Comparison of ENCODE assay signal across 19 cellular contexts in genomic region chr1:193766329-193766728, GRCh38.
DNase-seq lines count a peak whose midpoint lies in the region; ATAC-seq, FAIRE-seq and TF ChIP-seq lines count a peak whose summit lies in the region.
"Had no signal": no experiment of that assay in that cellular context is flagged by ENCODE, and none has a peak within 500 bp of the region (broad histone marks: within the 10 kb centered on the region; RNA-seq: fewer than 3 reads in every experiment).

No MANE protein-coding gene starts in this region.

- H3K9me3 ChIP-seq in ovary: no peaks in the 10 kb centered on the region

- 80 to 86% (median 84%) methylated on average over 5 of the region's 5 CpGs for WGBS in ovary, 3 donors

- no peak for TF ChIP-seq POLR2A in ovary (IDR thresholded peaks at IDR 0.05)

- DNase-seq in D721Med (ENCODE audit: insufficient read length, low spot score): no peak
- peak; percentile 6 for DNase-seq in H7
- DNase-seq in WTC11 (ENCODE audit: low spot score): no peak
- DNase-seq in islet precursor cell: peak; percentile 76
- DNase-seq in SKM-1 treated with dmso at 0.1 percent for 144 hours (lab: John Stamatoyannopoulos, UW; ENCODE audit: unreplicated experiment): no peak
- no peak for DNase-seq in foreskin keratinocyte
- no peak for DNase-seq in ovary
- DNase-seq in activated effector memory CD4-positive, alpha-beta T cell treated with Interleukin-2 at 50 U/mL for 16 hours: no peak
- DNase-seq: ACHN; C1 segment of cervical spinal cord; CD8-positive, alpha-beta memory T cell; DMS79 treated with DMSO at 0.1 percent for 48 hours; KG1; MV-4-11; NCI-H187 treated with DMSO at 0.1 percent for 48 hours; NCI-H2227 treated with DMSO at 0.1 percent for 48 hours; NCI-H510A treated with DMSO at 0.1 percent for 48 hours; NCI-H774; T-helper 1 cell had no signal

- H3K27ac Mint-ChIP-seq in WTC11: no peak overlapping the region

- H3K27me3 ChIP-seq in H7 (ENCODE audit: control insufficient read depth, insufficient read depth, low read length): no peaks in the 10 kb centered on the region
- no peaks in the 10 kb centered on the region for H3K27me3 ChIP-seq in foreskin keratinocyte
- no peaks in the 10 kb centered on the region for H3K27me3 ChIP-seq in ovary

- no peaks in the 10 kb centered on the region for H3K9me3 Mint-ChIP-seq in WTC11
- H3K9me3 Mint-ChIP-seq: CD8-positive, alpha-beta memory T cell had no signal

- ATAC-seq in WTC11 (peak; percentile 95), foreskin keratinocyte (no peak)

- H3K4me3 Mint-ChIP-seq in WTC11: no peak overlapping the region
- H3K4me3 Mint-ChIP-seq: CD8-positive, alpha-beta memory T cell had no signal

- POLR2A ChIA-PET in WTC11 (lab: Charles Lee): interaction anchor here (0.5 to 0.6 kb wide), 2 partner anchors 187 to 692 kb away, joined by 3 to 4 read pairs; no protein-coding TSS in a partner anchor

- TF ChIP-seq EP300 in ovary (IDR thresholded peaks at IDR 0.05): no peak

- intact Hi-C loops in ovary (cut with DNase I): no loop called here

- no peak overlapping the region for H3K4me3 ChIP-seq in H7 (ENCODE audit: insufficient read depth, low read depth, low read length)
- H3K4me3 ChIP-seq in ovary: no peak overlapping the region

- H3K27me3 Mint-ChIP-seq in WTC11 (ENCODE audit: low read depth): no peaks in the 10 kb centered on the region

- FAIRE-seq in D721Med (lab: Jason Lieb, UNC): peak; percentile 74

- no peaks in the 10 kb centered on the region for H3K4me1 Mint-ChIP-seq in WTC11

- TF ChIP-seq CTCF in D721Med (IDR thresholded peaks at IDR 0.05; ENCODE audit: insufficient read depth, missing control alignments) (no peak), WTC11 (IDR thresholded peaks at IDR 0.05) (no peak), foreskin keratinocyte (conservative IDR thresholded peaks at IDR 0.05) (no peak), ovary (IDR thresholded peaks at IDR 0.05) (no peak)

- H3K36me3 Mint-ChIP-seq in WTC11: no peaks in the 10 kb centered on the region

- H3K36me3 ChIP-seq in H7 (replicated peaks; ENCODE audit: control insufficient read depth, insufficient read depth, low read length): no peaks in the 10 kb centered on the region
- no peaks in the 10 kb centered on the region for H3K36me3 ChIP-seq in ovary

- H3K27ac ChIP-seq in foreskin keratinocyte (no peak overlapping the region), ovary (no peak overlapping the region)

- no peaks in the 10 kb centered on the region for H3K4me1 ChIP-seq in foreskin keratinocyte
- H3K4me1 ChIP-seq in ovary (ENCODE audit: insufficient read depth): no peaks in the 10 kb centered on the region

- CTCF ChIA-PET in WTC11 (lab: Charles Lee): interaction anchor here (0.7 to 1.0 kb wide), 3 partner anchors 12 to 490 kb away, joined by 3 read pairs; no protein-coding TSS in a partner anchor

TF ChIP-seq in WTC11, 78 proteins besides CTCF, POLR2A, EP300 and RAD21:
- TF ChIP-seq EMX1 (CRISPR knock-in tag; IDR thresholded peaks at IDR 0.05) (no peak), MLX (CRISPR knock-in tag; IDR thresholded peaks at IDR 0.05) (no peak), IRF1 (CRISPR knock-in tag; IDR thresholded peaks at IDR 0.05) (no peak), CREB1 (CRISPR knock-in tag; IDR thresholded peaks at IDR 0.05) (no peak), ZNF512 (CRISPR knock-in tag; IDR thresholded peaks at IDR 0.05; ENCODE audit: borderline replicate concordance) (no peak), AFF4 (CRISPR knock-in tag; IDR thresholded peaks at IDR 0.05; ENCODE audit: borderline replicate concordance) (no peak), FOXP1 (CRISPR knock-in tag; IDR thresholded peaks at IDR 0.05; ENCODE audit: borderline replicate concordance) (no peak), FOXJ3 (CRISPR knock-in tag; IDR thresholded peaks at IDR 0.05; ENCODE audit: borderline replicate concordance) (no peak)

Comparison
In these comparisons a context has a peak if more than half of its experiments do, and no peak if none do; other contexts are left out.
1. DNase-seq: peak in H7 (single experiment) and islet precursor cell (single experiment); none in D721Med (single experiment), WTC11 (single experiment), SKM-1 treated with dmso at 0.1 percent for 144 hours (single experiment), foreskin keratinocyte (0 of 2), ovary (0 of 5) and activated effector memory CD4-positive, alpha-beta T cell treated with Interleukin-2 at 50 U/mL for 16 hours (single experiment).